12 cellular contexts compared by ENCODE assay signal in the genomic region with DNA sequence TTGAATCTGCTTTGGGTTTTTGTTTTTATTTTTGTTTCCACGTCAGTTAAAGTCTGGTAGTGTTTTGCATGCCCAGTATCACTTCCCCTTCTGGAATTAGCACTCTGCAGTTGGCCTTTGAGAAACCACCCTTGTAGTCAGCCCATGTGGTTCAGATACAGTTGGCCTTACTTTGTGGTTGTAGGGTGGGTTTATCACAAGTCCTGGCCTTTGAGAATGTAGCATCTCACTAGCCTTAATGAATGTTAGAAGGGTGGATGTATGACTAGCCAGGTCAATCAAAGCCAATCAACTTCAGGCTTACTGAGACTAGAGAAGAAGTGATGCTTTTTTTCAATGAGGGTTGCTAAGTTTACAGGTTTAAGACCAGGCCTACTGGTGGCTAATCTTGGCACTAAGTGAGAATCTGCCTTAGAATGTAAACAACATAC. TPM values are rescaled to one million over a fixed set of nuclear protein-coding genes. Genes with fewer than 3 reads are reported as not detected.
DNase-seq lines count a peak whose midpoint lies in the region; ATAC-seq and TF ChIP-seq lines count a peak whose summit lies in the region.
"Had no signal": no experiment of that assay in that cellular context is flagged by ENCODE, and none has a peak within 500 bp of the region (broad histone marks: within the 10 kb centered on the region; RNA-seq: fewer than 3 reads in every experiment).

No MANE protein-coding gene starts in this region.

- POLR2A ChIA-PET in activated CD4-positive, alpha-beta memory T cell treated with anti-CD3 and anti-CD28 coated beads, Interleukin-2, amount 10 ng/mL, durations not matched to agents 7 days and 5 days (lab: Charles Lee): no interaction called here

- H3K4me1 ChIP-seq in mucosa of rectum (ENCODE audit: control insufficient read depth in 2 of 2, insufficient read depth in 2 of 2, low read length in 2 of 2): no peaks in the 10 kb centered on the region
- no peaks in the 10 kb centered on the region for H3K4me1 ChIP-seq in uterus
- H3K4me1 ChIP-seq: gastrocnemius medialis, prostate gland had no signal

- H3K36me3 Mint-ChIP-seq in activated CD4-positive, alpha-beta memory T cell treated with anti-CD3 and anti-CD28 coated beads, Interleukin-2, amount 10 ng/mL, durations not matched to agents 7 days and 5 days (ENCODE audit: low read depth): peaks cover 27% of the 10 kb centered on the region
- H3K36me3 Mint-ChIP-seq: activated naive CD8-positive, alpha-beta T cell had no signal

- H3K4me3 Mint-ChIP-seq in activated CD4-positive, alpha-beta memory T cell treated with anti-CD3 and anti-CD28 coated beads, Interleukin-2, amount 10 ng/mL, durations not matched to agents 7 days and 5 days: no peak overlapping the region
- H3K4me3 Mint-ChIP-seq: activated naive CD8-positive, alpha-beta T cell had no signal

- CTCF ChIA-PET in activated CD4-positive, alpha-beta memory T cell treated with anti-CD3 and anti-CD28 coated beads, Interleukin-2, amount 10 ng/mL, durations not matched to agents 7 days and 5 days (lab: Charles Lee): interaction anchor here (0.6 kb wide), 1 partner anchor 316 kb away, joined by 3 read pairs; no protein-coding TSS in a partner anchor

- H3K27ac ChIP-seq in mucosa of rectum (ENCODE audit: low read depth in 2 of 2, low read length in 2 of 2): peak overlapping the region; percentile 14 to 17
- no peak overlapping the region for H3K27ac ChIP-seq in uterus
- H3K27ac ChIP-seq: gastrocnemius medialis, prostate gland had no signal

- peak; percentile 97 for ATAC-seq in GM18867 (IDR thresholded peaks at IDR 0.05; ENCODE audit: unreplicated experiment)
- peak; percentile 98 for ATAC-seq in GM21825 (IDR thresholded peaks at IDR 0.05; ENCODE audit: unreplicated experiment)
- ATAC-seq in HG03575 (IDR thresholded peaks at IDR 0.05; ENCODE audit: extremely low read depth, insufficient number of reproducible peaks, low FRiP score, unreplicated experiment): peak; percentile 92
- ATAC-seq: gastrocnemius medialis had no signal

- H3K4me3 ChIP-seq in mucosa of rectum (ENCODE audit: low read length in 2 of 2) (no peak overlapping the region), uterus (no peak overlapping the region)
- H3K4me3 ChIP-seq: gastrocnemius medialis, prostate gland had no signal

- no peaks in the 10 kb centered on the region for H3K27me3 Mint-ChIP-seq in activated CD4-positive, alpha-beta memory T cell treated with anti-CD3 and anti-CD28 coated beads, Interleukin-2, amount 10 ng/mL, durations not matched to agents 7 days and 5 days
- H3K27me3 Mint-ChIP-seq: activated naive CD8-positive, alpha-beta T cell had no signal

- no peaks in the 10 kb centered on the region for H3K9me3 Mint-ChIP-seq in activated CD4-positive, alpha-beta memory T cell treated with anti-CD3 and anti-CD28 coated beads, Interleukin-2, amount 10 ng/mL, durations not matched to agents 7 days and 5 days

- intact Hi-C loops in uterus (cut with DNase I; ENCODE audit: low total_unique reads): loop anchor here (10.0 kb wide), 1 partner anchor 512 kb away; no protein-coding TSS in a partner anchor

- H3K27me3 ChIP-seq in mucosa of rectum (ENCODE audit: control insufficient read depth in 2 of 2, insufficient read depth in 2 of 2, low read length in 2 of 2) (no peaks in the 10 kb centered on the region), uterus (no peaks in the 10 kb centered on the region)
- H3K27me3 ChIP-seq: gastrocnemius medialis had no signal

- TF ChIP-seq POLR2A in uterus (IDR thresholded peaks at IDR 0.05): no peak

- H3K27ac Mint-ChIP-seq in activated CD4-positive, alpha-beta memory T cell treated with anti-CD3 and anti-CD28 coated beads, Interleukin-2, amount 10 ng/mL, durations not matched to agents 7 days and 5 days: no peak overlapping the region

- H3K36me3 ChIP-seq in mucosa of rectum (ENCODE audit: control insufficient read depth in 2 of 2, insufficient read depth in 2 of 2, low read length in 2 of 2) (peaks cover 0 to 4% of the 10 kb centered on the region in 2 donors), uterus (no peaks in the 10 kb centered on the region)
- H3K36me3 ChIP-seq: prostate gland had no signal

- H3K4me1 Mint-ChIP-seq in activated CD4-positive, alpha-beta memory T cell treated with anti-CD3 and anti-CD28 coated beads, Interleukin-2, amount 10 ng/mL, durations not matched to agents 7 days and 5 days: no peaks in the 10 kb centered on the region

- no peaks in the 10 kb centered on the region for H3K9me3 ChIP-seq in mucosa of rectum (ENCODE audit: control insufficient read depth in 2 of 2, low read length in 2 of 2)
- H3K9me3 ChIP-seq in uterus: no peaks in the 10 kb centered on the region
- H3K9me3 ChIP-seq: gastrocnemius medialis, prostate gland had no signal

- DNase-seq in effector CD8-positive, alpha-beta T cell (lab: John Stamatoyannopoulos, UW): no peak
- no peak for DNase-seq in activated CD4-positive, alpha-beta memory T cell treated with anti-CD3 and anti-CD28 coated beads, Interleukin-2, amount 10 ng/mL, durations not matched to agents 7 days and 5 days
- DNase-seq in uterus (no peak), NCI-H526 treated with DMSO at 0.1 percent for 48 hours (lab: John Stamatoyannopoulos, UW) (no peak)
- DNase-seq: gastrocnemius medialis, NCI-H69 had no signal

- H3K9ac ChIP-seq in mucosa of rectum (ENCODE audit: low read depth in 1 of 2, low read length in 2 of 2): no peak overlapping the region

- TF ChIP-seq CTCF in uterus (IDR thresholded peaks at IDR 0.05): no peak

RNA-seq across cellular contexts. Expression of a gene that starts 19.8 kb away (rescaled TPM):
- total RNA-seq in activated CD4-positive, alpha-beta memory T cell treated with anti-CD3 and anti-CD28 coated beads, Interleukin-2, amount 10 ng/mL, durations not matched to agents 7 days and 5 days: 10 to 100 TPM; 36.0 to 39.9 TPM
- 10 to 100 TPM; 38.5 to 90.2 (median 56.1) TPM for total RNA-seq in uterus

Comparison
In these comparisons a context has a peak if more than half of its experiments do, and no peak if none do; other contexts are left out.
1. H3K27ac ChIP-seq: peak in mucosa of rectum (2 of 2); none in uterus (0 of 2).
2. Peak in every context shown above with its lines, with median percentiles within 50 percentile points of each other: ATAC-seq.